ENCODE assay signal across 21 cellular contexts in genomic region chr11:106879029-106879428, GRCh38.
DNase-seq lines count a peak whose midpoint lies in the region; ATAC-seq and TF ChIP-seq lines count a peak whose summit lies in the region.
"Had no signal": no experiment of that assay in that cellular context is flagged by ENCODE, and none has a peak within 500 bp of the region (broad histone marks: within the 10 kb centered on the region; RNA-seq: fewer than 3 reads in every experiment).

No MANE protein-coding gene starts in this region.

- H3K36me3 ChIP-seq in upper lobe of left lung = no peaks in the 10 kb centered on the region
- H3K36me3 ChIP-seq: BLaER1 had no signal

- H3K27me3 ChIP-seq in upper lobe of left lung = no peaks in the 10 kb centered on the region
- H3K27me3 ChIP-seq: BLaER1 had no signal

- no peak overlapping the region for H3K27ac ChIP-seq in upper lobe of left lung
- H3K27ac ChIP-seq: BLaER1, SK-N-MC had no signal

- no peak for TF ChIP-seq POLR2A in upper lobe of left lung (IDR thresholded peaks at IDR 0.05)

- TF ChIP-seq CTCF in epithelial cell of esophagus (IDR thresholded peaks at IDR 0.05; ENCODE audit: insufficient read depth, low read depth, low read length, missing control alignments) (no peak), upper lobe of left lung (IDR thresholded peaks at IDR 0.05) (no peak)

- no peak for TF ChIP-seq EP300 in upper lobe of left lung (IDR thresholded peaks at IDR 0.05)

- WGBS in upper lobe of left lung, 2 donors = 54 to 62% methylated on average over 3 of the region's 3 CpGs

- no peak for ATAC-seq in upper lobe of left lung (ENCODE audit: low FRiP score in 2 of 2)
- ATAC-seq in GM18511 (IDR thresholded peaks at IDR 0.05; ENCODE audit: unreplicated experiment) = no peak
- ATAC-seq: GM12878 had no signal

- DNase-seq in DMS53 treated with DMSO at 0.1 percent for 48 hours (lab: John Stamatoyannopoulos, UW; ENCODE audit: unreplicated experiment) (peak; percentile 99), NCI-H1417 treated with DMSO at 0.1 percent for 48 hours (lab: John Stamatoyannopoulos, UW) (peak; percentile 49), NCI-H510A treated with DMSO at 0.1 percent for 48 hours (lab: John Stamatoyannopoulos, UW) (peak; percentile 62), epithelial cell of esophagus (ENCODE audit: low read depth) (peak; percentile 14), upper lobe of left lung (no peak), amniotic stem cell (lab: John Stamatoyannopoulos, UW) (no peak), MV-4-11 (lab: John Stamatoyannopoulos, UW) (no peak)
- DNase-seq: ACHN; CD4-positive, alpha-beta T cell; COR-L47; DND-41; H9; HFFc6; KG1; NCI-H2171 treated with DMSO at 0.1 percent for 48 hours; NCI-H446 treated with DMSO at 0.1 percent for 48 hours; T-helper 2 cell had no signal

- H3K4me1 ChIP-seq in upper lobe of left lung = no peaks in the 10 kb centered on the region
- H3K4me1 ChIP-seq: BLaER1 had no signal

- peaks cover 0 to 2% (median 0%) of the 10 kb centered on the region in 4 donors for H3K9me3 ChIP-seq in upper lobe of left lung
- H3K9me3 ChIP-seq: BLaER1 had no signal

- H3K4me3 ChIP-seq in epithelial cell of esophagus (ENCODE audit: low read length) = no peak overlapping the region
- no peak overlapping the region for H3K4me3 ChIP-seq in upper lobe of left lung
- H3K4me3 ChIP-seq: BLaER1, GM12878, SK-N-MC had no signal

Comparison
In these comparisons a context has a peak if more than half of its experiments do, and no peak if none do; other contexts are left out.
1. DNase-seq: peak in DMS53 treated with DMSO at 0.1 percent for 48 hours (single experiment), NCI-H1417 treated with DMSO at 0.1 percent for 48 hours (single experiment), NCI-H510A treated with DMSO at 0.1 percent for 48 hours (single experiment) and epithelial cell of esophagus (single experiment); none in upper lobe of left lung (0 of 2), amniotic stem cell (single experiment) and MV-4-11 (single experiment).